Comparison of ENCODE assay signal across 8 cellular contexts in genomic region chr1:184974086-184974836, GRCh38. TPM values are rescaled to one million over a fixed set of nuclear protein-coding genes. Genes with fewer than 3 reads are reported as not detected.
DNase-seq lines count a peak whose midpoint lies in the region; ATAC-seq and TF ChIP-seq lines count a peak whose summit lies in the region.

A gene with protein sequence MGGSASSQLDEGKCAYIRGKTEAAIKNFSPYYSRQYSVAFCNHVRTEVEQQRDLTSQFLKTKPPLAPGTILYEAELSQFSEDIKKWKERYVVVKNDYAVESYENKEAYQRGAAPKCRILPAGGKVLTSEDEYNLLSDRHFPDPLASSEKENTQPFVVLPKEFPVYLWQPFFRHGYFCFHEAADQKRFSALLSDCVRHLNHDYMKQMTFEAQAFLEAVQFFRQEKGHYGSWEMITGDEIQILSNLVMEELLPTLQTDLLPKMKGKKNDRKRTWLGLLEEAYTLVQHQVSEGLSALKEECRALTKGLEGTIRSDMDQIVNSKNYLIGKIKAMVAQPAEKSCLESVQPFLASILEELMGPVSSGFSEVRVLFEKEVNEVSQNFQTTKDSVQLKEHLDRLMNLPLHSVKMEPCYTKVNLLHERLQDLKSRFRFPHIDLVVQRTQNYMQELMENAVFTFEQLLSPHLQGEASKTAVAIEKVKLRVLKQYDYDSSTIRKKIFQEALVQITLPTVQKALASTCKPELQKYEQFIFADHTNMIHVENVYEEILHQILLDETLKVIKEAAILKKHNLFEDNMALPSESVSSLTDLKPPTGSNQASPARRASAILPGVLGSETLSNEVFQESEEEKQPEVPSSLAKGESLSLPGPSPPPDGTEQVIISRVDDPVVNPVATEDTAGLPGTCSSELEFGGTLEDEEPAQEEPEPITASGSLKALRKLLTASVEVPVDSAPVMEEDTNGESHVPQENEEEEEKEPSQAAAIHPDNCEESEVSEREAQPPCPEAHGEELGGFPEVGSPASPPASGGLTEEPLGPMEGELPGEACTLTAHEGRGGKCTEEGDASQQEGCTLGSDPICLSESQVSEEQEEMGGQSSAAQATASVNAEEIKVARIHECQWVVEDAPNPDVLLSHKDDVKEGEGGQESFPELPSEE (minus strand): TSS chr1:184974508. CDS start chr1:184974356, 152 bp downstream.

- peak within 1 kb of the TSS; percentile 98; the same call in 2 of the 3 replicates for H2BK15ac ChIP-seq in IMR-90 (ENCODE audit: low read depth, low read length)

- H4K20me1 ChIP-seq in IMR-90 (ENCODE audit: insufficient read depth, low read length): no peaks in the 10 kb centered on the region

- H3K4me3 ChIP-seq in IMR-90 (ENCODE audit: insufficient read depth, low read depth, low read length) (peak within 1 kb of the TSS; percentile 74), iPS-20b (ENCODE audit: low read length) (peak within 1 kb of the TSS; percentile 88), spleen (peak within 1 kb of the TSS; percentile 44 to 87 (median 68))

- H2BK5ac ChIP-seq in IMR-90 (ENCODE audit: low read depth, low read length, poor library complexity, severe bottlenecking): peak within 1 kb of the TSS; percentile 34

- dilution Hi-C loops in IMR-90 (cut with HindIII; ENCODE audit: low sequenced_read_pairs, unreplicated experiment): no loop called here

- H3K9ac ChIP-seq in IMR-90 (ENCODE audit: low read depth, low read length): peak within 1 kb of the TSS; percentile 80
- peak within 1 kb of the TSS; percentile 81 for H3K9ac ChIP-seq in iPS-20b (ENCODE audit: low read depth, low read length)

- H3K79me1 ChIP-seq in IMR-90 (ENCODE audit: low read depth in 1 of 2, low read length in 2 of 2): peaks cover 9 to 33% of the 10 kb centered on the region in 2 experiments; a peak in 3 of 4 replicates

- H3K27me3 ChIP-seq in IMR-90 (ENCODE audit: control insufficient read depth, insufficient read depth, low read length): no peaks in the 10 kb centered on the region
- H3K27me3 ChIP-seq in iPS-20b (ENCODE audit: insufficient read depth, low read length): peaks cover 52% of the 10 kb centered on the region
- H3K27me3 ChIP-seq in spleen (replicated peaks in 1 of 7): peaks cover 0 to 20% (median 3%) of the 10 kb centered on the region in 7 donors

- H3K56ac ChIP-seq in IMR-90 (ENCODE audit: extremely low read depth, insufficient read depth, low read length): peak within 1 kb of the TSS; percentile 97

- H3K18ac ChIP-seq in IMR-90 (ENCODE audit: low read depth, low read length): peak within 1 kb of the TSS; percentile 75

- H2BK120ac ChIP-seq in IMR-90 (ENCODE audit: low read depth, low read length): peak within 1 kb of the TSS; percentile 99

- no peak for TF ChIP-seq CTCF in IMR-90 (conservative IDR thresholded peaks at IDR 0.05; ENCODE audit: low read depth, low read length)
- peak in 1 of 11 experiments; percentile 2 for TF ChIP-seq CTCF in spleen (IDR thresholded peaks at IDR 0.05 in 8 of 11, conservative IDR thresholded peaks at IDR 0.05 in 3 of 11)

- intact Hi-C loops in IMR-90 (cut with micrococcal nuclease) (loop anchor here (5.0 kb wide), 1 partner anchor 67 kb away; no protein-coding TSS in a partner anchor), spleen (cut with DNase I; ENCODE audit: low total_unique reads) (no loop called here)

- WGBS in IMR-90 (ENCODE audit: extremely low coverage in 2 of 2, insufficient read length in 1 of 2), 2 experiments: 0% methylated on average over 18 of the region's 66 CpGs; no CpG with 5 or more reads in 1 of the 2 experiments
- 0 to 2% (median 1%) methylated on average over 27 to 66 of the region's 66 CpGs for WGBS in spleen, 5 donors

- H3K23ac ChIP-seq in IMR-90 (ENCODE audit: low read depth, low read length): peak within 1 kb of the TSS; percentile 100

- H2AK9ac ChIP-seq in IMR-90 (replicated peaks; ENCODE audit: low read depth, low read length, poor library complexity): peak within 1 kb of the TSS; percentile 90

- CTCF ChIA-PET in IMR-90 (lab: Yijun Ruan, JAX): interaction anchor here (0.6 to 1.7 kb wide), 3 partner anchors 46 to 932 kb away, joined by 3 to 7 read pairs (median 3); no protein-coding TSS in a partner anchor

- no peaks in the 10 kb centered on the region for H3K36me3 ChIP-seq in IMR-90 (ENCODE audit: control insufficient read depth, insufficient read depth, low read length)
- H3K36me3 ChIP-seq in iPS-20b (ENCODE audit: insufficient read depth, low read depth, low read length): no peaks in the 10 kb centered on the region
- H3K36me3 ChIP-seq in spleen: no peaks in the 10 kb centered on the region

- H3K9me3 ChIP-seq in IMR-90 (ENCODE audit: control insufficient read depth, insufficient read depth, low read length) (no peaks in the 10 kb centered on the region), iPS-20b (ENCODE audit: insufficient read depth, low read depth, low read length) (no peaks in the 10 kb centered on the region), spleen (no peaks in the 10 kb centered on the region)

- peak within 1 kb of the TSS; percentile 92 for H4K91ac ChIP-seq in IMR-90 (ENCODE audit: insufficient read depth, low read depth, low read length)

- no TSS peak for BruUV-seq in IMR-90 (replicated peaks; lab: Mats Ljungman, UMichigan)

- H3K4me1 ChIP-seq in IMR-90 (ENCODE audit: control insufficient read depth, insufficient read depth, low read length) (peaks cover 11% of the 10 kb centered on the region), iPS-20b (ENCODE audit: insufficient read depth, low read length) (peaks cover 12% of the 10 kb centered on the region; the same call in 1 of the 2 replicates), spleen (peaks cover 3 to 60% (median 17%) of the 10 kb centered on the region in 6 donors)

- peaks cover 10% of the 10 kb centered on the region; the same call in 1 of the 2 replicates for H3K9me1 ChIP-seq in IMR-90 (ENCODE audit: insufficient read depth, low read length)

- no peak for TF ChIP-seq RAD21 in IMR-90 (IDR thresholded peaks at IDR 0.05; ENCODE audit: low read length)

- H4K8ac ChIP-seq in IMR-90 (ENCODE audit: low read depth in 2 of 2, low read length in 2 of 2): peak within 1 kb of the TSS; percentile 69 to 92

- DNase-seq in ELR (ENCODE audit: low read depth) (peak; percentile 84), IMR-90 (peak; percentile 47), T-helper 2 cell (peak; percentile 49 to 86 (median 63)), astrocyte of the hippocampus (ENCODE audit: low read depth, low spot score) (peak; percentile 80), spleen (peak; percentile 93), cerebellar cortex (ENCODE audit: low spot score) (no peak)

- peak within 1 kb of the TSS; percentile 65; the same call in 1 of the 2 replicates for H4K5ac ChIP-seq in IMR-90 (ENCODE audit: low read depth, low read length)

- peak within 1 kb of the TSS; percentile 97 for H3K4ac ChIP-seq in IMR-90 (ENCODE audit: low read depth, low read length)

- H2AFZ ChIP-seq in IMR-90 (replicated peaks; ENCODE audit: low read length, poor library complexity): peak within 1 kb of the TSS; percentile 94

- POLR2A ChIA-PET in IMR-90 (lab: Charles Lee; ENCODE audit: unreplicated experiment): no interaction called here

- peak within 1 kb of the TSS; percentile 56; the same call in 1 of the 2 replicates for H2AK5ac ChIP-seq in IMR-90 (ENCODE audit: low read depth, low read length)

- no peak for TF ChIP-seq POLR2A in IMR-90 (IDR thresholded peaks at IDR 0.05; ENCODE audit: low read depth, low read length)
- peak in 1 of 3 donors; percentile 12 for TF ChIP-seq POLR2A in spleen (IDR thresholded peaks at IDR 0.05)

- ATAC-seq in GM21529 (IDR thresholded peaks at IDR 0.05; ENCODE audit: unreplicated experiment) (peak; percentile 58), IMR-90 (ENCODE audit: low read depth) (peak; percentile 65)

- H3K14ac ChIP-seq in IMR-90 (replicated peaks; ENCODE audit: low read depth, low read length): peak within 1 kb of the TSS; percentile 99

- H2BK20ac ChIP-seq in IMR-90 (ENCODE audit: low read depth, low read length): peak within 1 kb of the TSS; percentile 98

- H3K4me2 ChIP-seq in IMR-90 (ENCODE audit: low read depth, low read length): peak within 1 kb of the TSS; percentile 88

- peak within 1 kb of the TSS; percentile 64 for H3K27ac ChIP-seq in IMR-90 (ENCODE audit: insufficient read depth, low read length)
- H3K27ac ChIP-seq in iPS-20b (ENCODE audit: low read length): no peak within 1 kb of the TSS
- peak within 1 kb of the TSS; percentile 5 to 96 (median 86) for H3K27ac ChIP-seq in spleen

- in situ Hi-C loops in IMR-90 (cut with MboI; ENCODE audit: low sequenced_read_pairs): no loop called here

TF ChIP-seq in IMR-90, 13 proteins besides CTCF, POLR2A, EP300 and RAD21 (continues in another document):
- TF ChIP-seq RCOR1 (IDR thresholded peaks at IDR 0.05; ENCODE audit: insufficient replicate concordance, low read length) (no peak), USF2 (IDR thresholded peaks at IDR 0.05; ENCODE audit: low read depth, low read length) (no peak), FOS (IDR thresholded peaks at IDR 0.05; ENCODE audit: low read depth, low read length) (no peak), BHLHE40 (IDR thresholded peaks at IDR 0.05; ENCODE audit: low read depth, low read length) (no peak), NFE2L2 (IDR thresholded peaks at IDR 0.05; ENCODE audit: low read depth, low read length) (no peak), ELK1 (IDR thresholded peaks at IDR 0.05; ENCODE audit: borderline replicate concordance, low read depth, low read length) (no peak), MAZ (IDR thresholded peaks at IDR 0.05; ENCODE audit: borderline replicate concordance, low read depth, low read length) (no peak), CEBPB (IDR thresholded peaks at IDR 0.05; ENCODE audit: low read depth, low read length) (no peak)

RNA-seq across cellular contexts. Expression of the gene that starts here (rescaled TPM):
- 10.0 and 10.3 TPM in 2 replicates for total RNA-seq in IMR-90 (2012; rRNA removed)
- 3.2 and 4.0 TPM in 2 replicates for polyA plus RNA-seq in IMR-90 (2012; rRNA removed)
- polyA plus RNA-seq in IMR-90 (2012; cell fraction: cytosol; rRNA removed): 1.6 and 1.8 TPM in 2 replicates
- polyA plus RNA-seq in IMR-90 (2012; cell fraction: nucleus; rRNA removed; ENCODE audit: low replicate concordance): 0.94 and 4.1 TPM in 2 replicates
- 100 to 1,000 TPM in 1 of 7 donors, 10 to 100 TPM in 6; 31.2 to 116 (median 46.3) TPM for total RNA-seq in spleen
- polyA plus RNA-seq in spleen: 1 to 10 TPM; 2.3 to 7.8 (median 2.5) TPM
